Comparison of ENCODE assay signal across 8 cellular contexts in genomic region chr3:36700537-36701248, GRCh38.
DNase-seq lines count a peak whose midpoint lies in the region; ATAC-seq and TF ChIP-seq lines count a peak whose summit lies in the region.
"Had no signal": no experiment of that assay in that cellular context is flagged by ENCODE, and none has a peak within 500 bp of the region (broad histone marks: within the 10 kb centered on the region; RNA-seq: fewer than 3 reads in every experiment).

No MANE protein-coding gene starts in this region.

- no peaks in the 10 kb centered on the region for H3K27me3 Mint-ChIP-seq in activated naive CD8-positive, alpha-beta T cell treated with anti-CD3 and anti-CD28 coated beads, Interleukin-2, amount 10 ng/mL, durations not matched to agents 7 days and 5 days
- H3K27me3 Mint-ChIP-seq: dendritic cell treated with granulocyte-macrophage colony-stimulating factor and Interleukin-4, amounts not matched to agents 40 ng/mL and 50 ng/mL, for 4 days had no signal

- intact Hi-C loops in left cardiac atrium (cut with DNase I): loop anchor here in 1 of 2 donors (2.0 kb wide), 1 partner anchor 734 kb away; no protein-coding TSS in a partner anchor

- POLR2A ChIA-PET in activated naive CD8-positive, alpha-beta T cell treated with anti-CD3 and anti-CD28 coated beads, Interleukin-2, amount 10 ng/mL, durations not matched to agents 7 days and 5 days (lab: Charles Lee): no interaction called here

- no peaks in the 10 kb centered on the region for H3K4me1 Mint-ChIP-seq in activated naive CD8-positive, alpha-beta T cell treated with anti-CD3 and anti-CD28 coated beads, Interleukin-2, amount 10 ng/mL, durations not matched to agents 7 days and 5 days

- no peak overlapping the region for H3K27ac Mint-ChIP-seq in activated naive CD8-positive, alpha-beta T cell treated with anti-CD3 and anti-CD28 coated beads, Interleukin-2, amount 10 ng/mL, durations not matched to agents 7 days and 5 days
- H3K27ac Mint-ChIP-seq: dendritic cell treated with granulocyte-macrophage colony-stimulating factor and Interleukin-4, amounts not matched to agents 40 ng/mL and 50 ng/mL, for 4 days had no signal

- no peak overlapping the region for H3K27ac ChIP-seq in HUES48 (ENCODE audit: low read depth, low read length)

- H3K27me3 ChIP-seq in HUES48 (ENCODE audit: control insufficient read depth, insufficient read depth, low read length): no peaks in the 10 kb centered on the region

- peak; percentile 84 for ATAC-seq in GM21717 (IDR thresholded peaks at IDR 0.05; ENCODE audit: unreplicated experiment)
- no peak for ATAC-seq in activated naive CD8-positive, alpha-beta T cell treated with anti-CD3 and anti-CD28 coated beads, Interleukin-2, amount 10 ng/mL, durations not matched to agents 7 days and 5 days (ENCODE audit: low read depth)
- ATAC-seq in left cardiac atrium: peak; percentile 85 to 86

- no peak overlapping the region for H3K4me3 Mint-ChIP-seq in activated naive CD8-positive, alpha-beta T cell treated with anti-CD3 and anti-CD28 coated beads, Interleukin-2, amount 10 ng/mL, durations not matched to agents 7 days and 5 days
- H3K4me3 Mint-ChIP-seq: dendritic cell treated with granulocyte-macrophage colony-stimulating factor and Interleukin-4, amounts not matched to agents 40 ng/mL and 50 ng/mL, for 4 days had no signal

- H3K9ac ChIP-seq in HUES48 (ENCODE audit: low read depth, low read length): no peak overlapping the region

- DNase-seq in GM10266 (ENCODE audit: extremely low spot score): peak; percentile 38
- peak; percentile 69 for DNase-seq in NOMO-1 treated with DMSO at 0.1 percent for 48 hours (lab: John Stamatoyannopoulos, UW; ENCODE audit: unreplicated experiment)
- peak; percentile 44 for DNase-seq in activated naive CD8-positive, alpha-beta T cell treated with anti-CD3 and anti-CD28 coated beads, Interleukin-2, amount 10 ng/mL, durations not matched to agents 7 days and 5 days
- DNase-seq in left cardiac atrium: peak; percentile 43
- no peak for DNase-seq in retinal pigment epithelial cell (ENCODE audit: low read depth)

- H3K36me3 Mint-ChIP-seq in activated naive CD8-positive, alpha-beta T cell treated with anti-CD3 and anti-CD28 coated beads, Interleukin-2, amount 10 ng/mL, durations not matched to agents 7 days and 5 days: no peaks in the 10 kb centered on the region

- no peaks in the 10 kb centered on the region for H3K9me3 Mint-ChIP-seq in activated naive CD8-positive, alpha-beta T cell treated with anti-CD3 and anti-CD28 coated beads, Interleukin-2, amount 10 ng/mL, durations not matched to agents 7 days and 5 days
- H3K9me3 Mint-ChIP-seq: dendritic cell treated with granulocyte-macrophage colony-stimulating factor and Interleukin-4, amounts not matched to agents 40 ng/mL and 50 ng/mL, for 4 days had no signal

- H3K9me3 ChIP-seq in HUES48 (ENCODE audit: control insufficient read depth, insufficient read depth, low read length): no peaks in the 10 kb centered on the region

- H3K4me1 ChIP-seq in HUES48 (ENCODE audit: control insufficient read depth, insufficient read depth, low read length): peaks cover 32% of the 10 kb centered on the region

- peak; percentile 84 for TF ChIP-seq CTCF in GM10266 (IDR thresholded peaks at IDR 0.05; ENCODE audit: control insufficient read depth, insufficient read depth, low read depth, missing control alignments)
- TF ChIP-seq CTCF in retinal pigment epithelial cell (conservative IDR thresholded peaks at IDR 0.05; ENCODE audit: low read depth, low read length): peak; percentile 95

- peak overlapping the region; percentile 30; the same call in 1 of the 2 replicates for H3K4me3 ChIP-seq in HUES48 (ENCODE audit: low read depth, low read length)
- H3K4me3 ChIP-seq in retinal pigment epithelial cell (ENCODE audit: low read length): no peak overlapping the region

- H3K36me3 ChIP-seq in HUES48 (ENCODE audit: control insufficient read depth, insufficient read depth, low read length): no peaks in the 10 kb centered on the region
